1 cellular context compared by ENCODE assay signal in the genomic region with DNA sequence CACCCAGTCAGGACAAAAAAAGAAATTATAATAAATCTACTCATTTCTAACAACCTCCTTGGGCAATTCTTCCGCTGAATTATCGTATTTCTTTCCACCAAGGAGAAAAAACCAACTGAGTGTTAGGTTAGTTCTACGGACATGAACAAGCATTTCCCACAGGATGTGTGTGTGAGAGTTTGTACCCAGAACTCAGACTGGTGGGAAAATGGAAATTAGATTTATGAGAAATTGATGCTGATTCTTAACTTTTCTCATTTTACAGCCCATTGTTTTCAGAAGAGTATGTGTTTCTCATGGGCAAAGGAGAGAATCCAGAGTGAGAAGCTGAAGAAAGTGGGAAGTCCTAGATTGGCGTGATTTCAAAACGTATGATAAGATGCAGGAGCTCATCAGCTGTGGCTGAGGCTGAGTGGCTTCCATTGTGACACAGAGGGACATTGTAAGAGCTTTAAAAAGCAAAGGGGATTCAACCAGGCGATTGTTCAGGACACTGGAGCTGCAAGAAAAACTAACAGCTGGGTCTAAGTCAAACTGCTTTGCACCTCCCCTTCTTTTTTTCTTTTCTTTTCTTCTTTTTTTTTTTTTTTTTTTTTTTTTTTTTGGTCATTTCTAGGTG.
TF ChIP-seq lines count a peak whose summit lies in the region.

No MANE protein-coding gene starts in this region.

TF ChIP-seq in endothelial cell of umbilical vein, 7 proteins besides CTCF, POLR2A, EP300 and RAD21 (continued from another document):
- TF ChIP-seq, protein P1, sequence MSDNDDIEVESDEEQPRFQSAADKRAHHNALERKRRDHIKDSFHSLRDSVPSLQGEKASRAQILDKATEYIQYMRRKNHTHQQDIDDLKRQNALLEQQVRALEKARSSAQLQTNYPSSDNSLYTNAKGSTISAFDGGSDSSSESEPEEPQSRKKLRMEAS (IDR thresholded peaks at IDR 0.05; ENCODE audit: insufficient read depth, insufficient read length), result no peak
- TF ChIP-seq JUN (IDR thresholded peaks at IDR 0.05; ENCODE audit: borderline replicate concordance, insufficient read depth, insufficient read length, low read depth) (no peak), POLR2AphosphoS5 (IDR thresholded peaks at IDR 0.05; ENCODE audit: insufficient read depth, low read depth, low read length) (no peak), EZH2 (IDR thresholded peaks at IDR 0.05; ENCODE audit: borderline replicate concordance, low read depth, low read length, severe bottlenecking) (no peak), FOS (IDR thresholded peaks at IDR 0.05; ENCODE audit: borderline replicate concordance, insufficient read depth, low read length) (no peak)
